15 cellular contexts compared by ENCODE assay signal in the genomic region with DNA sequence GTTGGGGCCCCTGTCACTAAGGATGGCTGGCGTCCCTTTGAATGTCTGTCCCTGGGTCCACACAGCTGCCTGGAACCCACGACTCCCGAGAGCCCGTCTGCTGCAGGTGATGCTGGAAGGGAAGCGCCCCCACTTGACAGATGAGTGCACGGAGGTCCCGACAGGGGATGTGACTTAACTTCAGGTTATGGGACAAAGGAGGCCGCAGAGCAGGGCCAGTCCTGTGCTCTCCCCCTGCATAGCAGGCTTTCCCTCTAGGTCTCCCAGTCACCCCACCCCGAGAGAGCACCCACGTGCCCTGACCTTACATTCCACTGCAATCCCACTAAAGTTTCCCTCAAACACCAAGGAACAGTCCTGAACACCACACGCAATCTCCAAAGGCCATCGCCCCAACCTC. TPM values are rescaled to one million over a fixed set of nuclear protein-coding genes. Genes with fewer than 3 reads are reported as not detected.
DNase-seq lines count a peak whose midpoint lies in the region; ATAC-seq and TF ChIP-seq lines count a peak whose summit lies in the region.
"Had no signal": no experiment of that assay in that cellular context is flagged by ENCODE, and none has a peak within 500 bp of the region (broad histone marks: within the 10 kb centered on the region; RNA-seq: fewer than 3 reads in every experiment).

No MANE protein-coding gene starts in this region.

- H4K91ac ChIP-seq in mesenchymal stem cell (ENCODE audit: low read length), result peak overlapping the region; percentile 35

- H3K9me3 ChIP-seq in mesenchymal stem cell (ENCODE audit: control insufficient read depth, low read length), result no peaks in the 10 kb centered on the region
- no peaks in the 10 kb centered on the region for H3K9me3 ChIP-seq in osteoblast (ENCODE audit: low read depth, low read length)
- H3K9me3 ChIP-seq in GM23248 (ENCODE audit: low read depth), result no peaks in the 10 kb centered on the region

- H3K27me3 Mint-ChIP-seq in central memory CD8-positive, alpha-beta T cell, result peaks cover 10% of the 10 kb centered on the region
- H3K27me3 Mint-ChIP-seq: CD4-positive, CD25-positive, alpha-beta regulatory T cell had no signal

- WGBS in mesenchymal stem cell, result 87% methylated on average over 12 of the region's 12 CpGs
- WGBS in GM23248 (ENCODE audit: low coverage in 1 of 2, low lambda C conversion rate in 2 of 2, missing lambda C conversion rate in 2 of 2), 2 experiments, result 74 to 78% methylated on average over 12 of the region's 12 CpGs

- H3K14ac ChIP-seq in mesenchymal stem cell (ENCODE audit: low read length in 2 of 2), result no peak overlapping the region

- no peak overlapping the region for H3K27ac ChIP-seq in mesenchymal stem cell (ENCODE audit: low read length, poor library complexity, severe bottlenecking)
- H3K27ac ChIP-seq in osteoblast (ENCODE audit: low read depth, low read length), result no peak overlapping the region
- H3K27ac ChIP-seq in GM23248, result no peak overlapping the region
- H3K27ac ChIP-seq: 22Rv1 had no signal

- H2BK12ac ChIP-seq in mesenchymal stem cell (ENCODE audit: low read length in 2 of 2), result no peak overlapping the region

- H3K27me3 ChIP-seq in mesenchymal stem cell (ENCODE audit: control insufficient read depth in 1 of 2, insufficient read depth in 1 of 2, low read length in 2 of 2) (peaks cover 0 to 9% of the 10 kb centered on the region in 2 experiments), osteoblast (ENCODE audit: insufficient read depth, low read length) (no peaks in the 10 kb centered on the region), GM23248 (replicated peaks; ENCODE audit: insufficient read depth) (no peaks in the 10 kb centered on the region)

- no peak overlapping the region for H3K4me3 Mint-ChIP-seq in central memory CD8-positive, alpha-beta T cell
- H3K4me3 Mint-ChIP-seq: CD4-positive, CD25-positive, alpha-beta regulatory T cell had no signal

- no peak overlapping the region for H2BK5ac ChIP-seq in mesenchymal stem cell (ENCODE audit: low read depth, low read length, poor library complexity, severe bottlenecking)

- peak overlapping the region in 1 of 2 experiments; percentile 34 for H3K18ac ChIP-seq in mesenchymal stem cell (ENCODE audit: low read depth in 1 of 2, low read length in 2 of 2)

- H3K4me3 ChIP-seq in mesenchymal stem cell (ENCODE audit: insufficient read depth in 1 of 2, low read depth in 1 of 2, low read length in 2 of 2), result no peak overlapping the region
- H3K4me3 ChIP-seq in osteoblast (ENCODE audit: insufficient read depth, low read length), result no peak overlapping the region
- H3K4me3 ChIP-seq in GM23248, result no peak overlapping the region

- H3K9me2 ChIP-seq in GM23248 (ENCODE audit: insufficient read depth), result no peaks in the 10 kb centered on the region

- no peak overlapping the region for H3K9ac ChIP-seq in mesenchymal stem cell (ENCODE audit: low read length)
- no peak overlapping the region for H3K9ac ChIP-seq in GM23248

- H4K20me1 ChIP-seq in osteoblast (ENCODE audit: insufficient read depth, low read length), result no peaks in the 10 kb centered on the region
- no peaks in the 10 kb centered on the region for H4K20me1 ChIP-seq in GM23248 (ENCODE audit: insufficient read depth)

- no peak for DNase-seq in Right ventricle myocardium inferior (ENCODE audit: missing footprints)
- DNase-seq in left cardiac atrium, result no peak
- no peak for DNase-seq in central memory CD8-positive, alpha-beta T cell (ENCODE audit: low spot score in 2 of 2)
- DNase-seq in mesenchymal stem cell, result no peak
- DNase-seq in osteoblast (ENCODE audit: insufficient read length, low spot score, missing footprints), result peak; percentile 58
- DNase-seq in GM23248, result no peak
- DNase-seq in activated CD4-positive, alpha-beta T cell treated with anti-CD3 and anti-CD28 coated beads, Interleukin-2, amount 50 U/mL, for 48 hours, result no peak
- DNase-seq: CD4-positive, CD25-positive, alpha-beta regulatory T cell; DMS53; GF-D8 had no signal

- TF ChIP-seq CTCF in osteoblast (IDR thresholded peaks at IDR 0.05; ENCODE audit: extremely low read depth, low read depth, low read length), result no peak

- H2BK15ac ChIP-seq in mesenchymal stem cell (ENCODE audit: low read depth, poor library complexity, severe bottlenecking), result no peak overlapping the region

- H3K79me2 ChIP-seq in osteoblast (ENCODE audit: insufficient read depth, low read length) (no peaks in the 10 kb centered on the region), GM23248 (ENCODE audit: insufficient read depth) (no peaks in the 10 kb centered on the region)

- intact Hi-C loops in Right ventricle myocardium inferior (cut with DNase I), result no loop called here
- intact Hi-C loops in left cardiac atrium (cut with DNase I), result no loop called here

- H3K4me2 ChIP-seq in mesenchymal stem cell (ENCODE audit: low read length, poor library complexity, severe bottlenecking), result no peak overlapping the region
- H3K4me2 ChIP-seq in osteoblast (ENCODE audit: insufficient read depth, low read length), result no peak overlapping the region
- H3K4me2 ChIP-seq in GM23248 (ENCODE audit: unreplicated experiment), result no peak overlapping the region

- no peak overlapping the region for H2AFZ ChIP-seq in mesenchymal stem cell (ENCODE audit: low read depth, low read length)
- no peak overlapping the region for H2AFZ ChIP-seq in osteoblast (ENCODE audit: low read length)
- no peak overlapping the region for H2AFZ ChIP-seq in GM23248

- H3K23ac ChIP-seq in mesenchymal stem cell (ENCODE audit: low read length in 2 of 2), result no peak overlapping the region

- no peak overlapping the region for H4K8ac ChIP-seq in mesenchymal stem cell (ENCODE audit: low read length)

- H3K4me1 ChIP-seq in mesenchymal stem cell (ENCODE audit: control insufficient read depth, insufficient read depth, low read depth, low read length) (peaks cover 14% of the 10 kb centered on the region), osteoblast (ENCODE audit: insufficient read depth, low read length) (no peaks in the 10 kb centered on the region), GM23248 (ENCODE audit: insufficient read depth) (no peaks in the 10 kb centered on the region)

- H3K79me1 ChIP-seq in mesenchymal stem cell (replicated peaks; ENCODE audit: low read length, poor library complexity, severe bottlenecking), result no peaks in the 10 kb centered on the region

- H3F3A ChIP-seq in GM23248 (ENCODE audit: insufficient read depth), result no peaks in the 10 kb centered on the region

- peak overlapping the region; percentile 30 for H3K27ac Mint-ChIP-seq in central memory CD8-positive, alpha-beta T cell (ENCODE audit: low read depth)
- H3K27ac Mint-ChIP-seq: CD4-positive, CD25-positive, alpha-beta regulatory T cell had no signal

- no peak overlapping the region for H2BK120ac ChIP-seq in mesenchymal stem cell (ENCODE audit: low read depth, low read length)

- peaks cover 12% of the 10 kb centered on the region for H3K36me3 Mint-ChIP-seq in central memory CD8-positive, alpha-beta T cell (ENCODE audit: insufficient read depth)
- H3K36me3 Mint-ChIP-seq: CD4-positive, CD25-positive, alpha-beta regulatory T cell had no signal

- no peaks in the 10 kb centered on the region for H3K9me3 Mint-ChIP-seq in central memory CD8-positive, alpha-beta T cell

- H3K36me3 ChIP-seq in mesenchymal stem cell (ENCODE audit: control insufficient read depth in 1 of 2, insufficient read depth in 2 of 2, low read depth in 1 of 2, low read length in 2 of 2) (peaks cover 10 to 30% of the 10 kb centered on the region in 2 experiments), osteoblast (ENCODE audit: insufficient read depth, low read length) (no peaks in the 10 kb centered on the region), GM23248 (ENCODE audit: low read depth) (no peaks in the 10 kb centered on the region)

- H2AK5ac ChIP-seq in mesenchymal stem cell (ENCODE audit: low read length, severe bottlenecking), result no peak overlapping the region

- H3K4me1 Mint-ChIP-seq in central memory CD8-positive, alpha-beta T cell, result peaks cover 6% of the 10 kb centered on the region
- H3K4me1 Mint-ChIP-seq: CD4-positive, CD25-positive, alpha-beta regulatory T cell had no signal

- ATAC-seq in Right ventricle myocardium inferior (peak; percentile 17), left cardiac atrium (no peak), GM19455 (IDR thresholded peaks at IDR 0.05; ENCODE audit: unreplicated experiment) (no peak)
- no peak for ATAC-seq in central memory CD8-positive, alpha-beta T cell (replicated peaks; ENCODE audit: extremely low read depth, poor library complexity, severe bottlenecking)
- ATAC-seq: HCT116 had no signal

- no peak overlapping the region for H3K4ac ChIP-seq in mesenchymal stem cell (ENCODE audit: low read depth in 1 of 2, low read length in 2 of 2)

- in situ Hi-C loops in GM23248 (cut with MboI), result no loop called here

RNA-seq across cellular contexts. Expression of gene RCVRN, which starts 6.0 kb away (rescaled TPM):
- not detected for total RNA-seq in Right ventricle myocardium inferior
- total RNA-seq in left cardiac atrium, result under 1 TPM in 1 of 2 donors, not detected in 1; 0.47 TPM
- polyA plus RNA-seq in mesenchymal stem cell (2013, experiment 1 of 2), result 1.4 TPM
- 1.4 TPM for polyA plus RNA-seq in mesenchymal stem cell (2013, experiment 2 of 2)
- total RNA-seq in osteoblast, result not detected in 2 replicates
- total RNA-seq in GM23248 (2014; rRNA removed; shearing (Covaris generic)), result not detected in 2 replicates
- polyA plus RNA-seq in GM23248 (2016; fragmentation: Nextera tagmentation; extraction: Ambion mirVana), result not detected in 2 replicates
- total RNA-seq: A673; CD4-positive, CD25-positive, alpha-beta regulatory T cell had no signal
- polyA plus RNA-seq: BJ; CD4-positive, CD25-positive, alpha-beta regulatory T cell had no signal
